ENCODE assay signal across 11 cellular contexts in genomic region chr11:76745059-76745376, GRCh38. TPM values are rescaled to one million over a fixed set of nuclear protein-coding genes. Genes with fewer than 3 reads are reported as not detected.
"Had no signal": no experiment of that assay in that cellular context is flagged by ENCODE, and none has a peak within 500 bp of the region (broad histone marks: within the 10 kb centered on the region; RNA-seq: fewer than 3 reads in every experiment).

No MANE protein-coding gene starts in this region.

- H3K27ac ChIP-seq: cardiac muscle cell, dorsolateral prefrontal cortex had no signal

- DNase-seq: activated B cell treated with CpG ODN at 0.5 μM for 24 hours; activated CD4-positive, alpha-beta memory T cell treated with anti-CD3 and anti-CD28 coated beads for 36 hours; activated CD4-positive, alpha-beta T cell treated with anti-CD3 and anti-CD28 coated beads for 4 hours; activated CD8-positive, alpha-beta memory T cell treated with anti-CD3 and anti-CD28 coated beads, Interleukin-2, amount 10 ng/mL, durations not matched to agents 7 days and 5 days; dorsolateral prefrontal cortex; immature natural killer cell; kidney glomerular epithelial cell; nucleus accumbens; stimulated activated CD8-positive, alpha-beta memory T cell treated with anti-CD3 and anti-CD28 coated beads, Interleukin-4, amount 100 ng/mL, for 48 hours; stimulated activated naive CD4-positive, alpha-beta T cell treated with Interleukin-2 at 50 U/mL for 16 hours had no signal

- H3K36me3 ChIP-seq: cardiac muscle cell had no signal

- ATAC-seq: activated CD8-positive, alpha-beta memory T cell treated with anti-CD3 and anti-CD28 coated beads, Interleukin-2, amount 10 ng/mL, durations not matched to agents 7 days and 5 days had no signal

- H3K4me3 ChIP-seq: cardiac muscle cell, dorsolateral prefrontal cortex had no signal

- H3K27me3 ChIP-seq: cardiac muscle cell, dorsolateral prefrontal cortex had no signal

RNA-seq across cellular contexts. Expression of gene TSKU, which starts 38.1 kb away (rescaled TPM):
- total RNA-seq: activated B cell treated with CpG ODN at 0.5 μM for 24 hours had no signal
- polyA plus RNA-seq: immature natural killer cell had no signal
